Comparison of ENCODE assay signal across 8 cellular contexts in genomic region chr12:108857158-108857407, GRCh38. TPM values are rescaled to one million over a fixed set of nuclear protein-coding genes. Genes with fewer than 3 reads are reported as not detected.
DNase-seq lines count a peak whose midpoint lies in the region; ATAC-seq and TF ChIP-seq lines count a peak whose summit lies in the region.

No MANE protein-coding gene starts in this region.

- H3K27ac Mint-ChIP-seq in activated CD8-positive, alpha-beta T cell treated with anti-CD3 and anti-CD28 coated beads, Interleukin-2, amount 10 ng/mL, durations not matched to agents 7 days and 5 days = peak overlapping the region; percentile 92
- H3K27ac Mint-ChIP-seq in stimulated activated effector memory CD8-positive, alpha-beta T cell treated with anti-CD3 and anti-CD28 coated beads, Interleukin-12 subunit alpha, Interleukin-12 subunit beta, amount 100 ng/mL, for 72 hours = peak overlapping the region; percentile 96

- H3K27ac ChIP-seq in hepatocyte = peak overlapping the region; percentile 91

- peak in 1 of 2 donors; percentile 27 for ATAC-seq in activated T-cell treated with anti-CD3 and anti-CD28 coated beads, Interleukin-2, amount 50 U/mL, for 4 hours
- no peak for ATAC-seq in activated CD8-positive, alpha-beta T cell treated with anti-CD3 and anti-CD28 coated beads, Interleukin-2, amount 10 ng/mL, durations not matched to agents 7 days and 5 days
- ATAC-seq in stimulated activated effector memory CD8-positive, alpha-beta T cell treated with anti-CD3 and anti-CD28 coated beads, Interleukin-12 subunit alpha, Interleukin-12 subunit beta, amount 100 ng/mL, for 72 hours = no peak
- no peak for ATAC-seq in HG03342 (IDR thresholded peaks at IDR 0.05; ENCODE audit: unreplicated experiment)

- peak overlapping the region; percentile 91 for H3K4me3 Mint-ChIP-seq in activated T-cell treated with anti-CD3 and anti-CD28 coated beads, Interleukin-2, amount 50 U/mL, for 4 hours
- peak overlapping the region; percentile 93 for H3K4me3 Mint-ChIP-seq in activated CD8-positive, alpha-beta T cell treated with anti-CD3 and anti-CD28 coated beads, Interleukin-2, amount 10 ng/mL, durations not matched to agents 7 days and 5 days
- peak overlapping the region; percentile 95 for H3K4me3 Mint-ChIP-seq in stimulated activated effector memory CD8-positive, alpha-beta T cell treated with anti-CD3 and anti-CD28 coated beads, Interleukin-12 subunit alpha, Interleukin-12 subunit beta, amount 100 ng/mL, for 72 hours

- H3K9me3 Mint-ChIP-seq in activated T-cell treated with anti-CD3 and anti-CD28 coated beads, Interleukin-2, amount 50 U/mL, for 4 hours = no peaks in the 10 kb centered on the region
- H3K9me3 Mint-ChIP-seq in activated CD8-positive, alpha-beta T cell treated with anti-CD3 and anti-CD28 coated beads, Interleukin-2, amount 10 ng/mL, durations not matched to agents 7 days and 5 days (ENCODE audit: insufficient read depth) = no peaks in the 10 kb centered on the region
- H3K9me3 Mint-ChIP-seq in stimulated activated effector memory CD8-positive, alpha-beta T cell treated with anti-CD3 and anti-CD28 coated beads, Interleukin-12 subunit alpha, Interleukin-12 subunit beta, amount 100 ng/mL, for 72 hours = no peaks in the 10 kb centered on the region

- H3K4me1 Mint-ChIP-seq in activated T-cell treated with anti-CD3 and anti-CD28 coated beads, Interleukin-2, amount 50 U/mL, for 4 hours (ENCODE audit: low read depth) = peaks cover 39% of the 10 kb centered on the region
- H3K4me1 Mint-ChIP-seq in activated CD8-positive, alpha-beta T cell treated with anti-CD3 and anti-CD28 coated beads, Interleukin-2, amount 10 ng/mL, durations not matched to agents 7 days and 5 days (ENCODE audit: low read depth) = peaks cover 56% of the 10 kb centered on the region
- peaks cover 60% of the 10 kb centered on the region for H3K4me1 Mint-ChIP-seq in stimulated activated effector memory CD8-positive, alpha-beta T cell treated with anti-CD3 and anti-CD28 coated beads, Interleukin-12 subunit alpha, Interleukin-12 subunit beta, amount 100 ng/mL, for 72 hours

- H3K36me3 ChIP-seq in hepatocyte (replicated peaks; ENCODE audit: insufficient read depth, low read depth) = no peaks in the 10 kb centered on the region

- CTCF ChIA-PET in activated CD8-positive, alpha-beta T cell treated with anti-CD3 and anti-CD28 coated beads, Interleukin-2, amount 10 ng/mL, durations not matched to agents 7 days and 5 days (lab: Charles Lee) = interaction anchor here (0.7 to 1.4 kb wide), 4 partner anchors 19 to 293 kb away, joined by 3 to 4 read pairs (median 3); no protein-coding TSS in a partner anchor

- peaks cover 10% of the 10 kb centered on the region for H4K20me1 ChIP-seq in hepatocyte (ENCODE audit: insufficient read depth, poor library complexity, severe bottlenecking)

- no peaks in the 10 kb centered on the region for H3K27me3 ChIP-seq in hepatocyte

- peak overlapping the region; percentile 65 for H2AFZ ChIP-seq in hepatocyte

- WGBS in hepatocyte (ENCODE audit: low lambda C conversion rate, missing lambda C conversion rate) = 0% methylated on average over 19 of the region's 30 CpGs

- peaks cover 22% of the 10 kb centered on the region for H3K4me1 ChIP-seq in hepatocyte (ENCODE audit: insufficient read depth)

- H3K79me2 ChIP-seq in hepatocyte = peaks cover 50% of the 10 kb centered on the region

- peaks cover 6% of the 10 kb centered on the region for H3K36me3 Mint-ChIP-seq in activated T-cell treated with anti-CD3 and anti-CD28 coated beads, Interleukin-2, amount 50 U/mL, for 4 hours (ENCODE audit: insufficient read depth)
- peaks cover 32% of the 10 kb centered on the region for H3K36me3 Mint-ChIP-seq in activated CD8-positive, alpha-beta T cell treated with anti-CD3 and anti-CD28 coated beads, Interleukin-2, amount 10 ng/mL, durations not matched to agents 7 days and 5 days (ENCODE audit: low read depth)
- peaks cover 44% of the 10 kb centered on the region for H3K36me3 Mint-ChIP-seq in stimulated activated effector memory CD8-positive, alpha-beta T cell treated with anti-CD3 and anti-CD28 coated beads, Interleukin-12 subunit alpha, Interleukin-12 subunit beta, amount 100 ng/mL, for 72 hours

- peak overlapping the region; percentile 97 for H3K4me3 ChIP-seq in hepatocyte

- DNase-seq in activated T-cell treated with anti-CD3 and anti-CD28 coated beads, Interleukin-2, amount 50 U/mL, for 4 hours = no peak
- DNase-seq in activated T-cell treated with anti-CD3 and anti-CD28 coated beads for 4 hours (no peak), hepatocyte (ENCODE audit: low spot score) (no peak), NCI-H345 treated with DMSO at 0.1 percent for 48 hours (lab: John Stamatoyannopoulos, UW; ENCODE audit: unreplicated experiment) (no peak), GM20000 (ENCODE audit: low spot score) (no peak)
- no peak for DNase-seq in activated CD8-positive, alpha-beta T cell treated with anti-CD3 and anti-CD28 coated beads, Interleukin-2, amount 10 ng/mL, durations not matched to agents 7 days and 5 days
- no peak for DNase-seq in stimulated activated effector memory CD8-positive, alpha-beta T cell treated with anti-CD3 and anti-CD28 coated beads, Interleukin-12 subunit alpha, Interleukin-12 subunit beta, amount 100 ng/mL, for 72 hours (ENCODE audit: low spot score in 2 of 2)

- POLR2A ChIA-PET in activated CD8-positive, alpha-beta T cell treated with anti-CD3 and anti-CD28 coated beads, Interleukin-2, amount 10 ng/mL, durations not matched to agents 7 days and 5 days (lab: Charles Lee) = interaction anchor here (0.6 to 3.2 kb wide), 7 partner anchors 14 to 222 kb away, joined by 3 to 27 read pairs (median 4); no protein-coding TSS in a partner anchor

- H3K9me3 ChIP-seq in hepatocyte (ENCODE audit: low read depth) = no peaks in the 10 kb centered on the region

- H3K4me2 ChIP-seq in hepatocyte = peak overlapping the region; percentile 99

- no peaks in the 10 kb centered on the region for H3K27me3 Mint-ChIP-seq in activated T-cell treated with anti-CD3 and anti-CD28 coated beads, Interleukin-2, amount 50 U/mL, for 4 hours (ENCODE audit: low read depth)
- H3K27me3 Mint-ChIP-seq in activated CD8-positive, alpha-beta T cell treated with anti-CD3 and anti-CD28 coated beads, Interleukin-2, amount 10 ng/mL, durations not matched to agents 7 days and 5 days (ENCODE audit: low read depth) = peaks cover 8% of the 10 kb centered on the region

- TF ChIP-seq CTCF in hepatocyte (IDR thresholded peaks at IDR 0.05; ENCODE audit: poor library complexity) = no peak
- TF ChIP-seq CTCF in GM20000 (IDR thresholded peaks at IDR 0.05; ENCODE audit: extremely low read depth, missing control alignments) = no peak

- H3K9me2 ChIP-seq in hepatocyte (replicated peaks; ENCODE audit: insufficient read depth) = no peaks in the 10 kb centered on the region

RNA-seq across cellular contexts. Expression of gene SSH1, which starts 0.3 kb away (rescaled TPM):
- total RNA-seq in activated T-cell treated with anti-CD3 and anti-CD28 coated beads, Interleukin-2, amount 50 U/mL, for 4 hours = 10 to 100 TPM; 17.0 to 20.7 (median 18.2) TPM
- 10 to 100 TPM; 27.5 to 29.8 TPM for total RNA-seq in activated CD8-positive, alpha-beta T cell treated with anti-CD3 and anti-CD28 coated beads, Interleukin-2, amount 10 ng/mL, durations not matched to agents 7 days and 5 days
- total RNA-seq in hepatocyte = 8.2 and 8.9 TPM in 2 replicates
- 7.4 and 12.2 TPM in 2 replicates for polyA plus RNA-seq in hepatocyte

RNA-seq across cellular contexts. Expression of gene DAO, which starts 22.8 kb away (rescaled TPM):
- total RNA-seq in activated T-cell treated with anti-CD3 and anti-CD28 coated beads, Interleukin-2, amount 50 U/mL, for 4 hours = not detected
- not detected for total RNA-seq in activated CD8-positive, alpha-beta T cell treated with anti-CD3 and anti-CD28 coated beads, Interleukin-2, amount 10 ng/mL, durations not matched to agents 7 days and 5 days
- 0.90 and 2.2 TPM in 2 replicates for total RNA-seq in hepatocyte
- polyA plus RNA-seq in hepatocyte = 0.41 and 0.88 TPM in 2 replicates
